ENCODE assay signal across 22 cellular contexts in the genomic region with DNA sequence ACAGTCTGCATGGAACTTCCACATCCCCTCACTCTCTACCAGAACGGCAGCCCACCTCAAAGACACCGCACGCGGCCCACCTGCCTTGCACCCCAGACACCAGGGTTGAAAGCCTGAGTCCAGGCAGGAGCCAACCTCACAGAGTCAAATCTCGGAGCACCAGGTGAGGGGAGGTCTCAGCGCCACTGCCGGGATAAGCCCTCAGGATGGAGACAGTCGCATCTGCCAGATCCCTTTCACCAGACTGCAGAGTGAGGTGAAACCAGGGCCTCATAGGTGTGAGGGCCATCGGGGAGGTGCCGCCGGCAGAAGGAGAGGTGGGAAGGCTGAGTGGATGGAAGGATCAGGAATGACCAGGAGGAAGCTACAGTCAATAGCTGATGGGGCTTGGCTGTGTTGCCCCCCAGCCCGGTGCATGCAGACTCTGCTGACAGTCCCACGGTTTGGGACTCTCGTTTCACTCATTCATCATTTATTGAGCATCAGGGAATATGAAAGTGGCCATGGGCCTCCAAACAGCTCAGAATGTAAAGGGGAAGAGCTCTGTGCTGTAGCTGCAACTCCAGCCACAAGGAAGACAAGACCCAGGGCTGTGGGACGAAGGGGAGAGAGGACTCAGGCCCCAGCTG.
"Had no signal": no experiment of that assay in that cellular context is flagged by ENCODE, and none has a peak within 500 bp of the region (broad histone marks: within the 10 kb centered on the region; RNA-seq: fewer than 3 reads in every experiment).

No MANE protein-coding gene starts in this region.

- H3K9me3 ChIP-seq: neutrophil, thyroid gland had no signal

- H3K27me3 ChIP-seq: cardiac muscle cell, neutrophil, SJSA1, thyroid gland had no signal

- H3K27ac Mint-ChIP-seq: activated naive CD8-positive, alpha-beta T cell treated with anti-CD3 and anti-CD28 coated beads for 36 hours; activated T-cell treated with anti-CD3 and anti-CD28 coated beads, Interleukin-2, amount 50 U/mL, for 72 hours; naive thymus-derived CD4-positive, alpha-beta T cell; stimulated activated memory B cell treated with anti-CD40 and anti-IgM and Interleukin-4, amounts not matched to agents 10 μg/mL and 1 μg/mL and 100 μg/mL, for 72 hours had no signal

- H3K4me3 Mint-ChIP-seq: activated naive CD8-positive, alpha-beta T cell treated with anti-CD3 and anti-CD28 coated beads for 36 hours; activated T-cell treated with anti-CD3 and anti-CD28 coated beads, Interleukin-2, amount 50 U/mL, for 72 hours; naive thymus-derived CD4-positive, alpha-beta T cell; stimulated activated memory B cell treated with anti-CD40 and anti-IgM and Interleukin-4, amounts not matched to agents 10 μg/mL and 1 μg/mL and 100 μg/mL, for 72 hours had no signal

- H3K27ac ChIP-seq: cardiac muscle cell, epithelial cell of prostate, neutrophil, SJSA1, thyroid gland, WERI-Rb-1 had no signal

- H3K36me3 ChIP-seq: cardiac muscle cell, neutrophil, SJSA1, thyroid gland, WERI-Rb-1 had no signal

- H3K4me1 ChIP-seq: SJSA1, thyroid gland had no signal

- DNase-seq: activated CD4-positive, alpha-beta T cell treated with anti-CD3 and anti-CD28 coated beads, Interleukin-2, amount 50 U/mL, for 4 hours; activated naive CD4-positive, alpha-beta T cell; activated naive CD8-positive, alpha-beta T cell treated with anti-CD3 and anti-CD28 coated beads for 36 hours; activated T-cell treated with anti-CD3 and anti-CD28 coated beads, Interleukin-2, amount 50 U/mL, for 72 hours; amniotic stem cell; foreskin melanocyte; kidney; mesenchymal stem cell; naive thymus-derived CD4-positive, alpha-beta T cell; right cardiac atrium; small intestine; stimulated activated CD4-positive, alpha-beta T cell treated with anti-CD3 and anti-CD28 coated beads, Interleukin-4, amount 100 ng/mL, for 24 hours; SW 1271; T-helper 2 cell; thyroid gland; WERI-Rb-1 had no signal

- H3K4me1 Mint-ChIP-seq: activated naive CD8-positive, alpha-beta T cell treated with anti-CD3 and anti-CD28 coated beads for 36 hours; stimulated activated memory B cell treated with anti-CD40 and anti-IgM and Interleukin-4, amounts not matched to agents 10 μg/mL and 1 μg/mL and 100 μg/mL, for 72 hours had no signal

- H3K27me3 Mint-ChIP-seq: activated naive CD8-positive, alpha-beta T cell treated with anti-CD3 and anti-CD28 coated beads for 36 hours; stimulated activated memory B cell treated with anti-CD40 and anti-IgM and Interleukin-4, amounts not matched to agents 10 μg/mL and 1 μg/mL and 100 μg/mL, for 72 hours had no signal

- H3K9me3 Mint-ChIP-seq: activated naive CD8-positive, alpha-beta T cell treated with anti-CD3 and anti-CD28 coated beads for 36 hours; activated T-cell treated with anti-CD3 and anti-CD28 coated beads, Interleukin-2, amount 50 U/mL, for 72 hours had no signal

- H3K4me3 ChIP-seq: cardiac muscle cell, dorsolateral prefrontal cortex, SJSA1, thyroid gland had no signal

- ATAC-seq: activated T-cell treated with anti-CD3 and anti-CD28 coated beads, Interleukin-2, amount 50 U/mL, for 72 hours; naive thymus-derived CD4-positive, alpha-beta T cell; right cardiac atrium; stimulated activated memory B cell treated with anti-CD40 and anti-IgM and Interleukin-4, amounts not matched to agents 10 μg/mL and 1 μg/mL and 100 μg/mL, for 72 hours had no signal

- H3K36me3 Mint-ChIP-seq: activated naive CD8-positive, alpha-beta T cell treated with anti-CD3 and anti-CD28 coated beads for 36 hours; stimulated activated memory B cell treated with anti-CD40 and anti-IgM and Interleukin-4, amounts not matched to agents 10 μg/mL and 1 μg/mL and 100 μg/mL, for 72 hours had no signal
